ENCODE assay signal across 1 cellular context in genomic region chr10:129707406-129708388, GRCh38.
TF ChIP-seq lines count a peak whose summit lies in the region.

No MANE protein-coding gene starts in this region.

TF ChIP-seq in HEK293, 187 proteins besides CTCF, POLR2A, EP300 and RAD21 (continued from another document):
- peak; percentile 72 for TF ChIP-seq PATZ1 (tag by site-specific recombination; IDR thresholded peaks at IDR 0.05)
TF ChIP-seq in HEK293: peak in this region for 26.
